In genomic region chr9:76764138-76764537, GRCh38 we compare ENCODE assay signal across 30 cellular contexts. TPM values are rescaled to one million over a fixed set of nuclear protein-coding genes. Genes with fewer than 3 reads are reported as not detected.
"Had no signal": no experiment of that assay in that cellular context is flagged by ENCODE, and none has a peak within 500 bp of the region (broad histone marks: within the 10 kb centered on the region; RNA-seq: fewer than 3 reads in every experiment).

TSS of gene PCA3 (plus strand) at chr9:76764438.

- H3K9me3 ChIP-seq: stomach, suprapubic skin, testis, thoracic aorta, thyroid gland, tibial artery, tibial nerve, transverse colon, upper lobe of left lung, upper lobe of right lung, uterus, vagina had no signal

- H3K36me3 Mint-ChIP-seq: stimulated activated effector memory CD8-positive, alpha-beta T cell treated with anti-CD3 and anti-CD28 coated beads, Interleukin-12 subunit alpha, Interleukin-12 subunit beta, amount 100 ng/mL, for 72 hours; stimulated activated memory B cell treated with anti-CD40 and anti-IgM and Interleukin-4, amounts not matched to agents 10 μg/mL and 1 μg/mL and 100 μg/mL, for 72 hours; stimulated activated naive B cell treated with anti-CD40 and anti-IgM and Interleukin-4, amounts not matched to agents 10 μg/mL and 1 μg/mL and 100 μg/mL, for 72 hours; type B pancreatic cell had no signal

- H3K4me3 Mint-ChIP-seq: stimulated activated effector memory CD8-positive, alpha-beta T cell treated with anti-CD3 and anti-CD28 coated beads, Interleukin-12 subunit alpha, Interleukin-12 subunit beta, amount 100 ng/mL, for 72 hours; stimulated activated memory B cell treated with anti-CD40 and anti-IgM and Interleukin-4, amounts not matched to agents 10 μg/mL and 1 μg/mL and 100 μg/mL, for 72 hours; stimulated activated naive B cell treated with anti-CD40 and anti-IgM and Interleukin-4, amounts not matched to agents 10 μg/mL and 1 μg/mL and 100 μg/mL, for 72 hours; stimulated activated naive CD8-positive, alpha-beta T cell treated with anti-CD3 and anti-CD28 coated beads, Interleukin-15, amount 100 ng/mL, for 72 hours; stimulated activated naive CD8-positive, alpha-beta T cell treated with anti-CD3 and anti-CD28 coated beads, Interleukin-15, Interleukin-2, amounts not matched to agents 100 ng/mL and 50 ng/mL, for 24 hours; type B pancreatic cell had no signal

- H3K4me1 ChIP-seq: suprapubic skin, testis, thyroid gland, upper lobe of left lung, upper lobe of right lung, uterus, vagina had no signal

- H3K4me1 Mint-ChIP-seq: stimulated activated effector memory CD8-positive, alpha-beta T cell treated with anti-CD3 and anti-CD28 coated beads, Interleukin-12 subunit alpha, Interleukin-12 subunit beta, amount 100 ng/mL, for 72 hours; stimulated activated naive CD8-positive, alpha-beta T cell treated with anti-CD3 and anti-CD28 coated beads, Interleukin-15, amount 100 ng/mL, for 72 hours had no signal

- DNase-seq: stimulated activated CD4-positive, alpha-beta T cell treated with anti-CD3 and anti-CD28 coated beads, Interleukin-2, amount 100 ng/mL, for 48 hours; stimulated activated CD4-positive, alpha-beta T cell treated with anti-CD3 and anti-CD28 coated beads, Interleukin-4, amount 100 ng/mL, for 1 hour; stimulated activated CD4-positive, alpha-beta T cell treated with anti-CD3 and anti-CD28 coated beads, Interleukin-4, amount 100 ng/mL, for 24 hours; stimulated activated CD4-positive, alpha-beta T cell treated with anti-CD3 and anti-CD28 coated beads, Interleukin-4, amount 100 ng/mL, for 4 hours; stimulated activated CD8-positive, alpha-beta memory T cell treated with anti-CD3 and anti-CD28 coated beads, Interleukin-4, amount 100 ng/mL, for 48 hours; stimulated activated naive B cell treated with anti-CD40 and anti-IgM and Interleukin-4, amounts not matched to agents 10 μg/mL and 1 μg/mL and 100 μg/mL, for 72 hours; stimulated activated naive CD4-positive, alpha-beta T cell; stimulated activated naive CD4-positive, alpha-beta T cell treated with Interleukin-2 at 50 U/mL for 16 hours; stimulated activated naive CD8-positive, alpha-beta T cell treated with anti-CD3 and anti-CD28 coated beads, Interleukin-15, amount 100 ng/mL, for 72 hours; stimulated activated naive CD8-positive, alpha-beta T cell treated with anti-CD3 and anti-CD28 coated beads, Interleukin-15, Interleukin-2, amounts not matched to agents 100 U/mL and 50 U/mL, for 24 hours; stomach; substantia nigra; testis; thyroid gland; tibial artery; transverse colon; trophoblast cell; upper lobe of left lung; upper lobe of right lung; uterus had no signal

- H3K9me3 Mint-ChIP-seq: stimulated activated effector memory CD8-positive, alpha-beta T cell treated with anti-CD3 and anti-CD28 coated beads, Interleukin-12 subunit alpha, Interleukin-12 subunit beta, amount 100 ng/mL, for 72 hours; stimulated activated memory B cell treated with anti-CD40 and anti-IgM and Interleukin-4, amounts not matched to agents 10 μg/mL and 1 μg/mL and 100 μg/mL, for 72 hours; stimulated activated naive B cell treated with anti-CD40 and anti-IgM and Interleukin-4, amounts not matched to agents 10 μg/mL and 1 μg/mL and 100 μg/mL, for 72 hours; stimulated activated naive CD8-positive, alpha-beta T cell treated with anti-CD3 and anti-CD28 coated beads, Interleukin-15, amount 100 ng/mL, for 72 hours; stimulated activated naive CD8-positive, alpha-beta T cell treated with anti-CD3 and anti-CD28 coated beads, Interleukin-15, Interleukin-2, amounts not matched to agents 100 ng/mL and 50 ng/mL, for 24 hours; type B pancreatic cell had no signal

- H3K27ac Mint-ChIP-seq: stimulated activated effector memory CD8-positive, alpha-beta T cell treated with anti-CD3 and anti-CD28 coated beads, Interleukin-12 subunit alpha, Interleukin-12 subunit beta, amount 100 ng/mL, for 72 hours; stimulated activated memory B cell treated with anti-CD40 and anti-IgM and Interleukin-4, amounts not matched to agents 10 μg/mL and 1 μg/mL and 100 μg/mL, for 72 hours; stimulated activated naive B cell treated with anti-CD40 and anti-IgM and Interleukin-4, amounts not matched to agents 10 μg/mL and 1 μg/mL and 100 μg/mL, for 72 hours; stimulated activated naive CD8-positive, alpha-beta T cell treated with anti-CD3 and anti-CD28 coated beads, Interleukin-15, amount 100 ng/mL, for 72 hours; stimulated activated naive CD8-positive, alpha-beta T cell treated with anti-CD3 and anti-CD28 coated beads, Interleukin-15, Interleukin-2, amounts not matched to agents 100 ng/mL and 50 ng/mL, for 24 hours; type B pancreatic cell had no signal

- FAIRE-seq: urothelium cell line had no signal

- H3K4me3 ChIP-seq: stomach, suprapubic skin, testis, thoracic aorta, thyroid gland, tibial artery, tibial nerve, transverse colon, upper lobe of left lung, upper lobe of right lung, uterus, vagina had no signal

- H3K27me3 ChIP-seq: suprapubic skin, testis, thyroid gland, tibial artery, tibial nerve, transverse colon, upper lobe of left lung, upper lobe of right lung, uterus, vagina had no signal

- H3K36me3 ChIP-seq: stomach, suprapubic skin, thyroid gland, tibial nerve, transverse colon, upper lobe of left lung, upper lobe of right lung, uterus, vagina had no signal

- H3K27ac ChIP-seq: stomach, suprapubic skin, testis, thoracic aorta, thyroid gland, tibial artery, tibial nerve, transverse colon, upper lobe of left lung, upper lobe of right lung, uterus, vagina had no signal

RNA-seq across cellular contexts. Expression of gene PCA3, which starts in this region (rescaled TPM):
- total RNA-seq: thoracic aorta, thyroid gland, upper lobe of right lung, ureter, vagina had no signal
- polyA plus RNA-seq: stomach had no signal
